32 cellular contexts compared by ENCODE assay signal in genomic region chr12:18676112-18676511, GRCh38.
"Had no signal": no experiment of that assay in that cellular context is flagged by ENCODE, and none has a peak within 500 bp of the region (broad histone marks: within the 10 kb centered on the region; RNA-seq: fewer than 3 reads in every experiment).

No MANE protein-coding gene starts in this region.

- H3K27me3 ChIP-seq: brain microvascular endothelial cell had no signal

- H3K4me3 Mint-ChIP-seq: activated CD4-positive, alpha-beta memory T cell treated with anti-CD3 and anti-CD28 coated beads, Interleukin-2, amount 10 ng/mL, durations not matched to agents 7 days and 5 days; activated CD8-positive, alpha-beta memory T cell treated with anti-CD3 and anti-CD28 coated beads, Interleukin-2, amount 10 ng/mL, durations not matched to agents 7 days and 5 days; activated naive CD8-positive, alpha-beta T cell treated with anti-CD3 and anti-CD28 coated beads for 36 hours had no signal

- H3K27me3 Mint-ChIP-seq: activated CD4-positive, alpha-beta memory T cell treated with anti-CD3 and anti-CD28 coated beads, Interleukin-2, amount 10 ng/mL, durations not matched to agents 7 days and 5 days; activated CD8-positive, alpha-beta memory T cell treated with anti-CD3 and anti-CD28 coated beads, Interleukin-2, amount 10 ng/mL, durations not matched to agents 7 days and 5 days; activated naive CD8-positive, alpha-beta T cell treated with anti-CD3 and anti-CD28 coated beads for 36 hours had no signal

- H3K4me1 Mint-ChIP-seq: activated CD4-positive, alpha-beta memory T cell treated with anti-CD3 and anti-CD28 coated beads, Interleukin-2, amount 10 ng/mL, durations not matched to agents 7 days and 5 days; activated CD8-positive, alpha-beta memory T cell treated with anti-CD3 and anti-CD28 coated beads, Interleukin-2, amount 10 ng/mL, durations not matched to agents 7 days and 5 days; activated naive CD8-positive, alpha-beta T cell treated with anti-CD3 and anti-CD28 coated beads for 36 hours had no signal

- H3K27ac ChIP-seq: brain microvascular endothelial cell, RWPE1, WERI-Rb-1 had no signal

- H3K36me3 Mint-ChIP-seq: activated CD8-positive, alpha-beta memory T cell treated with anti-CD3 and anti-CD28 coated beads, Interleukin-2, amount 10 ng/mL, durations not matched to agents 7 days and 5 days; activated naive CD8-positive, alpha-beta T cell treated with anti-CD3 and anti-CD28 coated beads for 36 hours had no signal

- H3K36me3 ChIP-seq: brain microvascular endothelial cell, WERI-Rb-1 had no signal

- FAIRE-seq: K562, RCC 7860 had no signal

- H3K4me3 ChIP-seq: K562 had no signal

- H3K9me3 Mint-ChIP-seq: activated naive CD8-positive, alpha-beta T cell treated with anti-CD3 and anti-CD28 coated beads for 36 hours had no signal

- H3K27ac Mint-ChIP-seq: activated CD4-positive, alpha-beta memory T cell treated with anti-CD3 and anti-CD28 coated beads, Interleukin-2, amount 10 ng/mL, durations not matched to agents 7 days and 5 days; activated CD8-positive, alpha-beta memory T cell treated with anti-CD3 and anti-CD28 coated beads, Interleukin-2, amount 10 ng/mL, durations not matched to agents 7 days and 5 days; activated naive CD8-positive, alpha-beta T cell treated with anti-CD3 and anti-CD28 coated beads for 36 hours had no signal

- DNase-seq: activated CD4-positive, alpha-beta memory T cell treated with anti-CD3 and anti-CD28 coated beads, Interleukin-2, amount 10 ng/mL, durations not matched to agents 7 days and 5 days; activated CD4-positive, alpha-beta T cell treated with anti-CD3 and anti-CD28 coated beads for 1 hour; activated CD4-positive, alpha-beta T cell treated with anti-CD3 and anti-CD28 coated beads for 48 hours; activated CD4-positive, CD25-positive, alpha-beta regulatory T cell; activated CD8-positive, alpha-beta memory T cell treated with anti-CD3 and anti-CD28 coated beads for 24 hours; activated CD8-positive, alpha-beta memory T cell treated with anti-CD3 and anti-CD28 coated beads, Interleukin-2, amount 10 ng/mL, durations not matched to agents 7 days and 5 days; activated CD8-positive, alpha-beta memory T cell treated with anti-CD3 and anti-CD28 coated beads, Interleukin-2, amount 50 U/mL, for 48 hours; activated effector memory CD4-positive, alpha-beta T cell treated with Interleukin-2 at 50 U/mL for 16 hours; activated naive CD4-positive, alpha-beta T cell; activated naive CD4-positive, alpha-beta T cell treated with anti-CD3 and anti-CD28 coated beads, Interleukin-2, amount 50 U/mL, for 16 hours; activated naive CD8-positive, alpha-beta T cell treated with anti-CD3 and anti-CD28 coated beads for 36 hours; activated T-cell treated with anti-CD3 and anti-CD28 coated beads, Interleukin-2, amount 50 U/mL, for 48 hours; amniotic stem cell; aorta; brain microvascular endothelial cell; central memory CD4-positive, alpha-beta T cell; Karpas-422; NCI-H1105; NCI-H1417 treated with DMSO at 0.1 percent for 48 hours; NCI-H1694; NCI-H1930; NCI-H345; NCI-H524 treated with DMSO at 0.1 percent for 48 hours; Right ventricle myocardium superior; SW 1271; T-helper 1 cell; T-helper 2 cell; T-helper 9 cell; WERI-Rb-1 had no signal
